Comparison of ENCODE assay signal across 2 cellular contexts in the genomic region with DNA sequence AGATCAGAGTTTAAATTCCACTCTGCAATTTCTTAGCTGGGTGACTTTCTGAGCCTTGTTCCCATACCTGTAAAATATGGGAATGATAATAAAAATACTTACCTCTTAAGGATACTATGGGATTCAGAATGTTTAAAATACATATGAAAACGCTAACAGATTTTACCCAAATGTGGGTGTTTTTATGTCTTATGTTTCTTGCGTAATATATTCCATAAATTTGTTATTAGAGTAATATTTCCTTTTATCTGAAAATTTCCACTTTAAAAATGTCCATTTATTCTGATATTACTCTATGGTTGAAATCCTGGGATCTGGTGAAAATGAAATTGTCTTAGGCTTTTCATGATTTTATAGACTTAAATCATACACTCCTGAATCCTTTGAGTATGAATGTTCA.
TF ChIP-seq lines count a peak whose summit lies in the region.

No MANE protein-coding gene starts in this region.

TF ChIP-seq in HepG2, 621 proteins besides CTCF, POLR2A, EP300 and RAD21:
- TF ChIP-seq CEBPB (IDR thresholded peaks at IDR 0.05; ENCODE audit: borderline replicate concordance, low read depth, low read length) = peak; percentile 53; the same call in 1 of the 2 replicates
- TF ChIP-seq, protein P1, sequence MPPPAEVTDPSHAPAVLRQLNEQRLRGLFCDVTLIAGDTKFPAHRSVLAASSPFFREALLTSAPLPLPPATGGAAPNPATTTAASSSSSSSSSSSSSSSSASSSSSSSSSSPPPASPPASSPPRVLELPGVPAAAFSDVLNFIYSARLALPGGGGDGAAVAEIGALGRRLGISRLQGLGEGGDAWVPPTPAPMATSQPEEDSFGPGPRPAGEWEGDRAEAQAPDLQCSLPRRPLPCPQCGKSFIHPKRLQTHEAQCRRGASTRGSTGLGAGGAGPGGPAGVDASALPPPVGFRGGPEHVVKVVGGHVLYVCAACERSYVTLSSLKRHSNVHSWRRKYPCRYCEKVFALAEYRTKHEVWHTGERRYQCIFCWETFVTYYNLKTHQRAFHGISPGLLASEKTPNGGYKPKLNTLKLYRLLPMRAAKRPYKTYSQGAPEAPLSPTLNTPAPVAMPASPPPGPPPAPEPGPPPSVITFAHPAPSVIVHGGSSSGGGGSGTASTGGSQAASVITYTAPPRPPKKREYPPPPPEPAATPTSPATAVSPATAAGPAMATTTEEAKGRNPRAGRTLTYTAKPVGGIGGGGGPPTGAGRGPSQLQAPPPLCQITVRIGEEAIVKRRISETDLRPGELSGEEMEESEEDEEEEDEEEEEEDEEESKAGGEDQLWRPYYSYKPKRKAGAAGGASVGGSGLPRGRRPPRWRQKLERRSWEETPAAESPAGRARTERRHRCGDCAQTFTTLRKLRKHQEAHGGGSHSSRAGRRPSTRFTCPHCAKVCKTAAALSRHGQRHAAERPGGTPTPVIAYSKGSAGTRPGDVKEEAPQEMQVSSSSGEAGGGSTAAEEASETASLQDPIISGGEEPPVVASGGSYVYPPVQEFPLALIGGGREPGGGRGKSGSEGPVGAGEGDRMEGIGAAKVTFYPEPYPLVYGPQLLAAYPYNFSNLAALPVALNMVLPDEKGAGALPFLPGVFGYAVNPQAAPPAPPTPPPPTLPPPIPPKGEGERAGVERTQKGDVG (CRISPR knock-in tag; IDR thresholded peaks at IDR 0.05; ENCODE audit: borderline replicate concordance) = no peak

TF ChIP-seq in H1, 55 proteins besides CTCF, POLR2A, EP300 and RAD21:
- TF ChIP-seq CEBPB (IDR thresholded peaks at IDR 0.05; ENCODE audit: low read depth, low read length) = peak; percentile 10; the same call in 1 of the 2 replicates
- TF ChIP-seq, protein P2, sequence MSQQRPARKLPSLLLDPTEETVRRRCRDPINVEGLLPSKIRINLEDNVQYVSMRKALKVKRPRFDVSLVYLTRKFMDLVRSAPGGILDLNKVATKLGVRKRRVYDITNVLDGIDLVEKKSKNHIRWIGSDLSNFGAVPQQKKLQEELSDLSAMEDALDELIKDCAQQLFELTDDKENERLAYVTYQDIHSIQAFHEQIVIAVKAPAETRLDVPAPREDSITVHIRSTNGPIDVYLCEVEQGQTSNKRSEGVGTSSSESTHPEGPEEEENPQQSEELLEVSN (IDR thresholded peaks at IDR 0.05) = no peak
